Comparison of ENCODE assay signal across 8 cellular contexts in genomic region chr19:44112802-44113137, GRCh38. TPM values are rescaled to one million over a fixed set of nuclear protein-coding genes. Genes with fewer than 3 reads are reported as not detected.
DNase-seq lines count a peak whose midpoint lies in the region; ATAC-seq and TF ChIP-seq lines count a peak whose summit lies in the region.

No MANE protein-coding gene starts in this region.

- TF ChIP-seq CTCF in Peyer's patch (IDR thresholded peaks at IDR 0.05) (no peak), fibroblast of mammary gland (conservative IDR thresholded peaks at IDR 0.05; ENCODE audit: control insufficient read depth, insufficient read depth, low read depth, low read length) (no peak), gastrocnemius medialis (IDR thresholded peaks at IDR 0.05 in 4 of 5, conservative IDR thresholded peaks at IDR 0.05 in 1 of 5) (no peak)

- H3K9me3 ChIP-seq in Peyer's patch (peaks cover 0 to 18% (median 5%) of the 10 kb centered on the region in 4 donors), gastrocnemius medialis (peaks cover 0 to 21% (median 14%) of the 10 kb centered on the region in 3 donors)

- H3K36me3 ChIP-seq in Peyer's patch (peaks cover 0 to 21% (median 0%) of the 10 kb centered on the region in 3 donors), gastrocnemius medialis (peaks cover 3 to 45% of the 10 kb centered on the region in 2 donors)

- H3K4me3 Mint-ChIP-seq in T-helper 2 cell treated with Interferon-gamma antibody and Interleukin-4, amounts not matched to agents 5 μg/mL and 100 μg/mL, for 36 hours, result peak overlapping the region; percentile 100

- TF ChIP-seq POLR2A in Peyer's patch (IDR thresholded peaks at IDR 0.05), result no peak
- TF ChIP-seq POLR2A in gastrocnemius medialis (IDR thresholded peaks at IDR 0.05), result no peak

- H3K27me3 ChIP-seq in Peyer's patch (no peaks in the 10 kb centered on the region), gastrocnemius medialis (no peaks in the 10 kb centered on the region)

- H3K36me3 Mint-ChIP-seq in T-helper 2 cell treated with Interferon-gamma antibody and Interleukin-4, amounts not matched to agents 5 μg/mL and 100 μg/mL, for 36 hours (ENCODE audit: low read depth), result peaks cover 39% of the 10 kb centered on the region

- peaks cover 30% of the 10 kb centered on the region for H3K9me3 Mint-ChIP-seq in T-helper 2 cell treated with Interferon-gamma antibody and Interleukin-4, amounts not matched to agents 5 μg/mL and 100 μg/mL, for 36 hours

- peak overlapping the region in 2 of 4 donors; percentile 28 to 69 for H3K27ac ChIP-seq in Peyer's patch
- peak overlapping the region; percentile 44 to 69 (median 60) for H3K27ac ChIP-seq in gastrocnemius medialis

- DNase-seq in T-helper 2 cell treated with Interferon-gamma antibody and Interleukin-4, amounts not matched to agents 5 μg/mL and 100 μg/mL, for 36 hours (ENCODE audit: low spot score), result no peak
- DNase-seq in T-helper 2 cell, result no peak
- DNase-seq in Peyer's patch, result no peak
- no peak for DNase-seq in fibroblast of mammary gland (ENCODE audit: low read depth)
- no peak for DNase-seq in gastrocnemius medialis
- no peak for DNase-seq in stimulated activated CD4-positive, alpha-beta T cell treated with anti-CD3 and anti-CD28 coated beads, Interleukin-1b, Interleukin-23, amount 100 ng/mL, for 48 hours
- DNase-seq in 8988T, result no peak

- no peak for ATAC-seq in gastrocnemius medialis
- no peak for ATAC-seq in GM21390 (IDR thresholded peaks at IDR 0.05; ENCODE audit: unreplicated experiment)

- peaks cover 15% of the 10 kb centered on the region for H3K4me1 Mint-ChIP-seq in T-helper 2 cell treated with Interferon-gamma antibody and Interleukin-4, amounts not matched to agents 5 μg/mL and 100 μg/mL, for 36 hours (ENCODE audit: low read depth)

- peaks cover 0 to 19% (median 0%) of the 10 kb centered on the region in 4 donors for H3K4me1 ChIP-seq in Peyer's patch
- peaks cover 14 to 18% of the 10 kb centered on the region in 2 donors for H3K4me1 ChIP-seq in gastrocnemius medialis

- no peaks in the 10 kb centered on the region for H3K27me3 Mint-ChIP-seq in T-helper 2 cell treated with Interferon-gamma antibody and Interleukin-4, amounts not matched to agents 5 μg/mL and 100 μg/mL, for 36 hours (ENCODE audit: low read depth)

- in situ Hi-C loops in gastrocnemius medialis (cut with MboI; ENCODE audit: low sequenced_read_pairs in 4 of 4), result loop anchor here in 2 of 4 donors (5.0 to 10.0 kb wide), 4 partner anchors 100 to 192 kb away; partner anchors contain the start of genes ZNF227 (in 2 of the 2), ZNF235 (in 2 of the 2) and ZNF230 (in 1 of the 2)

- peak overlapping the region; percentile 44 to 77 (median 63) for H3K4me3 ChIP-seq in Peyer's patch
- H3K4me3 ChIP-seq in fibroblast of mammary gland (ENCODE audit: control insufficient read depth, low read depth, low read length), result peak overlapping the region; percentile 96
- H3K4me3 ChIP-seq in gastrocnemius medialis, result peak overlapping the region; percentile 67 to 92 (median 84)

- intact Hi-C loops in gastrocnemius medialis (cut with DNase I; ENCODE audit: low total_unique reads), result loop anchor here (1.0 to 5.0 kb wide), 11 partner anchors 18 to 245 kb away; partner anchors contain the start of genes ZNF112, ZNF155, ZNF221 and ZNF224

- H3K27ac Mint-ChIP-seq in T-helper 2 cell treated with Interferon-gamma antibody and Interleukin-4, amounts not matched to agents 5 μg/mL and 100 μg/mL, for 36 hours, result peak overlapping the region; percentile 92

RNA-seq across cellular contexts. Expression of gene ZNF225, which starts 0.4 kb away (rescaled TPM):
- total RNA-seq in Peyer's patch (10 to 100 TPM in 1 of 4 donors, 1 to 10 TPM in 3; 3.3 to 14.0 (median 5.1) TPM), gastrocnemius medialis (1 to 10 TPM in 3 of 4 donors, under 1 TPM in 1; 0.75 to 1.4 (median 1.1) TPM)

RNA-seq across cellular contexts. Expression of gene ZNF224, which starts 18.6 kb away (rescaled TPM):
- 10 to 100 TPM; 29.8 to 60.5 (median 48.5) TPM for total RNA-seq in Peyer's patch
- total RNA-seq in gastrocnemius medialis, result 10 to 100 TPM in 1 of 4 donors, 1 to 10 TPM in 3; 4.9 to 14.1 (median 6.9) TPM

RNA-seq across cellular contexts. Expression of gene ZNF234, which starts 28.6 kb away (rescaled TPM):
- total RNA-seq in Peyer's patch (10 to 100 TPM in 2 of 4 donors, 1 to 10 TPM in 2; 4.2 to 14.9 (median 10.3) TPM), gastrocnemius medialis (1 to 10 TPM; 2.2 to 3.5 (median 2.9) TPM)

RNA-seq across cellular contexts. Expression of gene ZNF284, which starts 40.8 kb away (rescaled TPM):
- total RNA-seq in Peyer's patch, result 1 to 10 TPM; 1.6 to 2.9 (median 2.6) TPM
- 1 to 10 TPM in 1 of 4 donors, under 1 TPM in 3; 0.38 to 1.3 (median 0.63) TPM for total RNA-seq in gastrocnemius medialis

RNA-seq across cellular contexts. Expression of gene ZNF226, which starts 52.1 kb away (rescaled TPM):
- total RNA-seq in Peyer's patch (10 to 100 TPM; 21.3 to 25.6 (median 23.2) TPM), gastrocnemius medialis (1 to 10 TPM; 3.2 to 6.9 (median 3.8) TPM)
